Comparison of ENCODE assay signal across 17 cellular contexts in genomic region chr7:47693161-47693740, GRCh38.
DNase-seq lines count a peak whose midpoint lies in the region; ATAC-seq and TF ChIP-seq lines count a peak whose summit lies in the region.
"Had no signal": no experiment of that assay in that cellular context is flagged by ENCODE, and none has a peak within 500 bp of the region (broad histone marks: within the 10 kb centered on the region; RNA-seq: fewer than 3 reads in every experiment).

No MANE protein-coding gene starts in this region.

- no peak for TF ChIP-seq EP300 in gastroesophageal sphincter (IDR thresholded peaks at IDR 0.05)

- no peak for ATAC-seq in gastroesophageal sphincter
- no peak for ATAC-seq in natural killer cell treated with Interleukin-12 subunit alpha and Interleukin-12 subunit beta and Interleukin-15 and Interleukin-18, amount 100 ng/mL, for 72 hours
- ATAC-seq: CD8-positive, alpha-beta T cell had no signal

- H3K27ac ChIP-seq in gastroesophageal sphincter = peak overlapping the region in 3 of 4 donors; percentile 3 to 72 (median 51)
- peak overlapping the region; percentile 77 to 83 for H3K27ac ChIP-seq in tibial artery
- H3K27ac ChIP-seq: stomach had no signal

- TF ChIP-seq POLR2A in gastroesophageal sphincter (IDR thresholded peaks at IDR 0.05) (no peak), erythroblast (IDR thresholded peaks at IDR 0.05; ENCODE audit: low read length) (no peak)

- TF ChIP-seq CTCF in HFFc6 (IDR thresholded peaks at IDR 0.05) (no peak), gastroesophageal sphincter (IDR thresholded peaks at IDR 0.05) (no peak), tibial artery (IDR thresholded peaks at IDR 0.05) (no peak)

- H3K27me3 Mint-ChIP-seq in HFFc6 (ENCODE audit: insufficient read depth) (peaks cover 2% of the 10 kb centered on the region), immature natural killer cell (ENCODE audit: low read depth in 3 of 3) (peaks cover 0 to 5% (median 2%) of the 10 kb centered on the region in 3 donors)
- peaks cover 0 to 6% of the 10 kb centered on the region in 2 donors for H3K27me3 Mint-ChIP-seq in natural killer cell treated with Interleukin-12 subunit alpha and Interleukin-12 subunit beta and Interleukin-15 and Interleukin-18, amount 100 ng/mL, for 72 hours

- H3K27me3 ChIP-seq in gastroesophageal sphincter = no peaks in the 10 kb centered on the region
- no peaks in the 10 kb centered on the region for H3K27me3 ChIP-seq in tibial artery
- H3K27me3 ChIP-seq: stomach had no signal

- H3K4me3 ChIP-seq in gastroesophageal sphincter = no peak overlapping the region
- no peak overlapping the region for H3K4me3 ChIP-seq in tibial artery
- H3K4me3 ChIP-seq: smooth muscle cell, stomach had no signal

- WGBS in gastroesophageal sphincter (ENCODE audit: low coverage in 1 of 2), 2 donors = 81 to 86% methylated on average over 3 to 8 of the region's 9 CpGs

- H3K36me3 Mint-ChIP-seq in HFFc6 (ENCODE audit: low read depth) (no peaks in the 10 kb centered on the region), immature natural killer cell (no peaks in the 10 kb centered on the region)
- no peaks in the 10 kb centered on the region for H3K36me3 Mint-ChIP-seq in natural killer cell treated with Interleukin-12 subunit alpha and Interleukin-12 subunit beta and Interleukin-15 and Interleukin-18, amount 100 ng/mL, for 72 hours
- H3K36me3 Mint-ChIP-seq: CD8-positive, alpha-beta T cell had no signal

- H3K4me1 ChIP-seq in gastroesophageal sphincter (peaks cover 0 to 28% (median 3%) of the 10 kb centered on the region in 3 donors), tibial artery (peaks cover 0 to 48% (median 18%) of the 10 kb centered on the region in 4 donors)

- DNase-seq in HFFc6 = peak; percentile 28
- peak; percentile 76 for DNase-seq in amniotic epithelial cell (ENCODE audit: low read depth)
- no peak for DNase-seq in tibial artery
- DNase-seq in NK-92 treated with Interleukin-12 subunit alpha and Interleukin-12 subunit beta, amount 100 ng/mL, for 24 hours (lab: John Stamatoyannopoulos, UW) = no peak
- no peak for DNase-seq in natural killer cell treated with Interleukin-12 subunit alpha and Interleukin-12 subunit beta and Interleukin-15 and Interleukin-18, amount 100 ng/mL, for 72 hours (ENCODE audit: low spot score)
- no peak for DNase-seq in erythroblast (lab: John Stamatoyannopoulos, UW)
- DNase-seq in immature natural killer cell = no peak
- DNase-seq: activated CD8-positive, alpha-beta memory T cell treated with anti-CD3 and anti-CD28 coated beads for 24 hours; aorta; CD8-positive, alpha-beta T cell; GDM1; MM.1S; NCI-H2029; NCI-H524 treated with DMSO at 0.1 percent for 48 hours; stomach had no signal

- H3K4me3 Mint-ChIP-seq in HFFc6 (no peak overlapping the region), immature natural killer cell (no peak overlapping the region)
- H3K4me3 Mint-ChIP-seq in natural killer cell treated with Interleukin-12 subunit alpha and Interleukin-12 subunit beta and Interleukin-15 and Interleukin-18, amount 100 ng/mL, for 72 hours = no peak overlapping the region
- H3K4me3 Mint-ChIP-seq: CD8-positive, alpha-beta T cell had no signal

- H3K9me3 Mint-ChIP-seq in HFFc6 = no peaks in the 10 kb centered on the region
- no peaks in the 10 kb centered on the region for H3K9me3 Mint-ChIP-seq in natural killer cell treated with Interleukin-12 subunit alpha and Interleukin-12 subunit beta and Interleukin-15 and Interleukin-18, amount 100 ng/mL, for 72 hours
- H3K9me3 Mint-ChIP-seq in immature natural killer cell = peaks cover 0 to 2% (median 0%) of the 10 kb centered on the region in 6 donors
- H3K9me3 Mint-ChIP-seq: CD8-positive, alpha-beta T cell had no signal

- H3K27ac Mint-ChIP-seq in HFFc6 = peak overlapping the region; percentile 7; the same call in 1 of the 2 replicates
- H3K27ac Mint-ChIP-seq in natural killer cell treated with Interleukin-12 subunit alpha and Interleukin-12 subunit beta and Interleukin-15 and Interleukin-18, amount 100 ng/mL, for 72 hours = no peak overlapping the region
- H3K27ac Mint-ChIP-seq in immature natural killer cell = no peak overlapping the region
- H3K27ac Mint-ChIP-seq: CD8-positive, alpha-beta T cell had no signal

- H3K9me3 ChIP-seq in gastroesophageal sphincter (no peaks in the 10 kb centered on the region), tibial artery (no peaks in the 10 kb centered on the region)
- H3K9me3 ChIP-seq: stomach had no signal

- H3K36me3 ChIP-seq in gastroesophageal sphincter (no peaks in the 10 kb centered on the region), tibial artery (no peaks in the 10 kb centered on the region)
- H3K36me3 ChIP-seq: stomach had no signal

- H3K4me1 Mint-ChIP-seq in HFFc6 (ENCODE audit: low read depth) = peaks cover 39% of the 10 kb centered on the region
- H3K4me1 Mint-ChIP-seq in natural killer cell treated with Interleukin-12 subunit alpha and Interleukin-12 subunit beta and Interleukin-15 and Interleukin-18, amount 100 ng/mL, for 72 hours (ENCODE audit: low read depth in 2 of 2) = peaks cover 0 to 4% of the 10 kb centered on the region in 2 donors
- H3K4me1 Mint-ChIP-seq in immature natural killer cell = peaks cover 2 to 5% of the 10 kb centered on the region in 2 donors

- intact Hi-C loops in tibial artery (cut with DNase I; ENCODE audit: low total_unique reads) = no loop called here

Comparison
In these comparisons a context has a peak if more than half of its experiments do, and no peak if none do; other contexts are left out.
1. DNase-seq: peak in HFFc6 (single experiment) and amniotic epithelial cell (single experiment); none in tibial artery (0 of 2), NK-92 treated with Interleukin-12 subunit alpha and Interleukin-12 subunit beta, amount 100 ng/mL, for 24 hours (single experiment), natural killer cell treated with Interleukin-12 subunit alpha and Interleukin-12 subunit beta and Interleukin-15 and Interleukin-18, amount 100 ng/mL, for 72 hours (single experiment), erythroblast (0 of 2) and immature natural killer cell (0 of 3).